In genomic region chr6:105608711-105609374, GRCh38 we compare ENCODE assay signal across 13 cellular contexts.
A peak's percentile ranks its signal among the peaks of the same experiment; 100 is the strongest.
DNase-seq lines count a peak whose midpoint lies in the region; TF ChIP-seq lines count a peak whose summit lies in the region.
"Had no signal": no experiment of that assay in that cellular context is flagged by ENCODE, and none has a peak within 500 bp of the region (broad histone marks: within the 10 kb centered on the region; RNA-seq: fewer than 3 reads in every experiment).

No MANE protein-coding gene starts in this region.

- no peaks in the 10 kb centered on the region for H3K27me3 Mint-ChIP-seq in mesothelial cell of epicardium (ENCODE audit: low read depth)
- H3K27me3 Mint-ChIP-seq: CD4-positive, alpha-beta T cell had no signal

- DNase-seq in AG08396 (ENCODE audit: low spot score) (peak; percentile 61), NCI-H226 (peak; percentile 34), colonic mucosa (peak; percentile 44), mesothelial cell of epicardium (ENCODE audit: low spot score in 2 of 2, unreplicated experiment in 2 of 2) (no peak), NCI-H2196 (lab: John Stamatoyannopoulos, UW; ENCODE audit: unreplicated experiment) (no peak), NCI-H1048 (lab: John Stamatoyannopoulos, UW) (no peak), OCI-M2 (lab: John Stamatoyannopoulos, UW; ENCODE audit: unreplicated experiment) (no peak), NCI-H82 treated with DMSO at 0.1 percent for 48 hours (lab: John Stamatoyannopoulos, UW; ENCODE audit: unreplicated experiment) (no peak)
- DNase-seq: activated naive CD4-positive, alpha-beta T cell; CD4-positive, alpha-beta T cell; NCI-H510A treated with DMSO at 0.1 percent for 48 hours; T-helper 9 cell had no signal

- H3K9ac ChIP-seq in colonic mucosa (ENCODE audit: low read depth in 2 of 2, low read length in 2 of 2): peak overlapping the region in 1 of 2 donors; percentile 23

- peak overlapping the region; percentile 37 for H3K27ac Mint-ChIP-seq in mesothelial cell of epicardium
- H3K27ac Mint-ChIP-seq: CD4-positive, alpha-beta T cell had no signal

- no peaks in the 10 kb centered on the region for H3K9me3 ChIP-seq in colonic mucosa
- H3K9me3 ChIP-seq: HAP-1 had no signal

- peak overlapping the region; percentile 74 for H3K27ac ChIP-seq in colonic mucosa

- peaks cover 7% of the 10 kb centered on the region for H3K9me3 Mint-ChIP-seq in mesothelial cell of epicardium
- H3K9me3 Mint-ChIP-seq: CD4-positive, alpha-beta T cell had no signal

- H3K4me1 Mint-ChIP-seq in mesothelial cell of epicardium: peaks cover 18% of the 10 kb centered on the region

- TF ChIP-seq CTCF in colonic mucosa (IDR thresholded peaks at IDR 0.05) (no peak), mesothelial cell of epicardium (IDR thresholded peaks at IDR 0.05; ENCODE audit: unreplicated experiment) (no peak)

- no peak overlapping the region for H3K4me3 ChIP-seq in colonic mucosa
- H3K4me3 ChIP-seq: HAP-1 had no signal

- no peak overlapping the region for H3K4me3 Mint-ChIP-seq in mesothelial cell of epicardium
- H3K4me3 Mint-ChIP-seq: CD4-positive, alpha-beta T cell had no signal

- peaks cover 6% of the 10 kb centered on the region for H3K4me1 ChIP-seq in colonic mucosa

- H3K36me3 Mint-ChIP-seq in mesothelial cell of epicardium: no peaks in the 10 kb centered on the region

- H3K36me3 ChIP-seq in colonic mucosa: no peaks in the 10 kb centered on the region
- H3K36me3 ChIP-seq: HAP-1 had no signal

- H3K27me3 ChIP-seq in colonic mucosa: no peaks in the 10 kb centered on the region

- intact Hi-C loops in colonic mucosa (cut with DNase I): no loop called here

Comparison
In these comparisons a context has a peak if more than half of its experiments do, and no peak if none do; other contexts are left out.
1. DNase-seq: peak in AG08396 (single experiment), NCI-H226 (single experiment) and colonic mucosa (single experiment); none in mesothelial cell of epicardium (0 of 2), NCI-H2196 (single experiment), NCI-H1048 (single experiment), OCI-M2 (single experiment) and NCI-H82 treated with DMSO at 0.1 percent for 48 hours (single experiment).